In genomic region chr11:3810951-3811350, GRCh38 we compare ENCODE assay signal across 21 cellular contexts. TPM values are rescaled to one million over a fixed set of nuclear protein-coding genes. Genes with fewer than 3 reads are reported as not detected.
DNase-seq lines count a peak whose midpoint lies in the region; ATAC-seq, FAIRE-seq and TF ChIP-seq lines count a peak whose summit lies in the region.
"Had no signal": no experiment of that assay in that cellular context is flagged by ENCODE, and none has a peak within 500 bp of the region (broad histone marks: within the 10 kb centered on the region; RNA-seq: fewer than 3 reads in every experiment).

No MANE protein-coding gene starts in this region.

- peak overlapping the region; percentile 5 for H3K18ac ChIP-seq in trophoblast cell (ENCODE audit: low read length)

- H3K9me3 Mint-ChIP-seq in endodermal cell (no peaks in the 10 kb centered on the region), CD14-positive monocyte (no peaks in the 10 kb centered on the region)
- H3K9me3 Mint-ChIP-seq in activated CD4-positive, alpha-beta memory T cell treated with anti-CD3 and anti-CD28 coated beads for 36 hours, result no peaks in the 10 kb centered on the region

- DNase-seq in EH (ENCODE audit: low read depth), result peak; percentile 41
- no peak for DNase-seq in endodermal cell
- DNase-seq in left ventricle myocardium superior, result peak; percentile 58
- DNase-seq in trophoblast cell, result no peak
- no peak for DNase-seq in activated CD4-positive, alpha-beta memory T cell treated with anti-CD3 and anti-CD28 coated beads for 36 hours
- DNase-seq in HepG2 (ENCODE audit: low spot score), result no peak
- DNase-seq in T-helper 2 cell, result no peak
- no peak for DNase-seq in CD14-positive monocyte (ENCODE audit: low spot score)
- DNase-seq: Caco-2, DMS79, KG1, NCI-H1048, NCI-H146, NCI-H2081 treated with DMSO at 0.1 percent for 48 hours, NCI-H510A, NCI-H774, PC-3 had no signal

- intact Hi-C loops in left ventricle myocardium superior (cut with micrococcal nuclease), result no loop called here
- intact Hi-C loops in activated CD4-positive, alpha-beta memory T cell treated with anti-CD3 and anti-CD28 coated beads for 36 hours (cut with micrococcal nuclease), result no loop called here
- intact Hi-C loops in HepG2 (cut with micrococcal nuclease; ENCODE audit: unreplicated experiment), result no loop called here
- intact Hi-C loops in CD14-positive monocyte (cut with micrococcal nuclease), result no loop called here

- 98 to 100% methylated on average over 4 of the region's 4 CpGs for WGBS in endodermal cell (ENCODE audit: insufficient coverage in 1 of 2, insufficient read length in 1 of 2), 2 experiments
- WGBS in trophoblast cell (ENCODE audit: extremely low coverage, insufficient coverage, insufficient read length), result no CpG with 5 or more reads among the region's 4 CpGs
- 96% methylated on average over 3 of the region's 4 CpGs for WGBS in HepG2 (ENCODE audit: low lambda C conversion rate)

- H3K36me3 Mint-ChIP-seq in endodermal cell (ENCODE audit: low read depth), result peaks cover 7% of the 10 kb centered on the region
- H3K36me3 Mint-ChIP-seq in activated CD4-positive, alpha-beta memory T cell treated with anti-CD3 and anti-CD28 coated beads for 36 hours, result no peaks in the 10 kb centered on the region
- H3K36me3 Mint-ChIP-seq in CD14-positive monocyte, result peaks cover 3 to 6% of the 10 kb centered on the region in 2 donors

- H2BK120ac ChIP-seq in trophoblast cell (ENCODE audit: insufficient read depth, low read length, poor library complexity), result no peak overlapping the region

- H3K79me2 ChIP-seq in trophoblast cell (ENCODE audit: control insufficient read depth, insufficient read depth, low read length, poor library complexity) (peaks cover 4% of the 10 kb centered on the region), HepG2 (ENCODE audit: insufficient read depth, low read length) (no peaks in the 10 kb centered on the region)

- H3K27me3 ChIP-seq in endodermal cell (ENCODE audit: control insufficient read depth, insufficient read depth, low read length, poor library complexity, severe bottlenecking), result no peaks in the 10 kb centered on the region
- no peaks in the 10 kb centered on the region for H3K27me3 ChIP-seq in trophoblast cell (ENCODE audit: insufficient read depth, low read length)
- H3K27me3 ChIP-seq in HepG2 (ENCODE audit: control insufficient read depth in 1 of 2, insufficient read depth in 2 of 2, low read length in 2 of 2), result no peaks in the 10 kb centered on the region; a peak in 1 of 5 replicates
- H3K27me3 ChIP-seq: SJSA1 had no signal

- POLR2A ChIA-PET in activated CD4-positive, alpha-beta memory T cell treated with anti-CD3 and anti-CD28 coated beads for 36 hours (lab: Charles Lee), result interaction anchor here (0.7 to 1.1 kb wide), 3 partner anchors 13 to 43 kb away, joined by 3 read pairs; no protein-coding TSS in a partner anchor
- POLR2A ChIA-PET in HepG2 (lab: Yijun Ruan, JAX), result no interaction called here

- CTCF ChIA-PET in activated CD4-positive, alpha-beta memory T cell treated with anti-CD3 and anti-CD28 coated beads for 36 hours (lab: Charles Lee), result interaction anchor here (1.1 to 5.3 kb wide), 3 partner anchors 25 to 262 kb away, joined by 3 to 40 read pairs (median 3); no protein-coding TSS in a partner anchor
- CTCF ChIA-PET in HepG2 (lab: Yijun Ruan, JAX; ENCODE audit: low intra/inter-chr PET ratio, low total read pairs), result no interaction called here

- no peak for TF ChIP-seq RAD21 in HepG2 (CRISPR knock-in tag; IDR thresholded peaks at IDR 0.05)

- no peak overlapping the region for H2AFZ ChIP-seq in trophoblast cell (ENCODE audit: insufficient read depth, low read length, poor library complexity)
- H2AFZ ChIP-seq in HepG2 (ENCODE audit: low read length), result no peak overlapping the region

- H4K12ac ChIP-seq in trophoblast cell (ENCODE audit: low read depth, low read length), result no peak overlapping the region

- H3K4me1 Mint-ChIP-seq in endodermal cell, result peaks cover 8% of the 10 kb centered on the region
- H3K4me1 Mint-ChIP-seq in activated CD4-positive, alpha-beta memory T cell treated with anti-CD3 and anti-CD28 coated beads for 36 hours (ENCODE audit: low read depth), result peaks cover 14% of the 10 kb centered on the region
- H3K4me1 Mint-ChIP-seq in CD14-positive monocyte, result peaks cover 13% of the 10 kb centered on the region

- H2AK5ac ChIP-seq in trophoblast cell (ENCODE audit: low read length), result peak overlapping the region; percentile 53

- H3K23ac ChIP-seq in trophoblast cell (ENCODE audit: low read length), result no peak overlapping the region

- H2BK5ac ChIP-seq in trophoblast cell (ENCODE audit: low read depth, low read length, poor library complexity), result no peak overlapping the region

- TF ChIP-seq EP300 in HepG2 (IDR thresholded peaks at IDR 0.05; ENCODE audit: low read depth in 2 of 2, low read length in 2 of 2) (no peak), HepG2 (CRISPR knock-in tag; IDR thresholded peaks at IDR 0.05; ENCODE audit: borderline replicate concordance) (no peak)

- H3K27me3 Mint-ChIP-seq in endodermal cell (ENCODE audit: insufficient read depth) (no peaks in the 10 kb centered on the region), CD14-positive monocyte (ENCODE audit: low read depth in 3 of 3) (no peaks in the 10 kb centered on the region)
- no peaks in the 10 kb centered on the region for H3K27me3 Mint-ChIP-seq in activated CD4-positive, alpha-beta memory T cell treated with anti-CD3 and anti-CD28 coated beads for 36 hours

- TF ChIP-seq CTCF in endodermal cell (conservative IDR thresholded peaks at IDR 0.05), result no peak
- no peak for TF ChIP-seq CTCF in HepG2 (CRISPR knock-in tag; IDR thresholded peaks at IDR 0.05)
- TF ChIP-seq CTCF in CD14-positive monocyte (IDR thresholded peaks at IDR 0.05), result no peak

- H3K4me1 ChIP-seq in endodermal cell (ENCODE audit: control insufficient read depth, insufficient read depth, low read length) (no peaks in the 10 kb centered on the region), trophoblast cell (ENCODE audit: control insufficient read depth in 1 of 2, insufficient read depth in 2 of 2, low read length in 2 of 2) (peaks cover 9 to 16% of the 10 kb centered on the region in 2 experiments), HepG2 (ENCODE audit: insufficient read depth, low read length) (peaks cover 19% of the 10 kb centered on the region)

- no peak overlapping the region for H3K4me3 ChIP-seq in endodermal cell (ENCODE audit: low read length)
- no peak overlapping the region for H3K4me3 ChIP-seq in trophoblast cell (ENCODE audit: low read depth, low read length)
- H3K4me3 ChIP-seq in HepG2 (replicated peaks in 1 of 3; ENCODE audit: insufficient read depth in 1 of 3, low read depth in 2 of 3, low read length in 3 of 3), result no peak overlapping the region
- H3K4me3 ChIP-seq: A549, HAP-1, SJSA1 had no signal

- no peak overlapping the region for H2BK12ac ChIP-seq in trophoblast cell (ENCODE audit: low read length)

- H3K9ac ChIP-seq in endodermal cell (ENCODE audit: extremely low read depth, low read length, poor library complexity, severe bottlenecking) (no peak overlapping the region), trophoblast cell (ENCODE audit: low read length) (no peak overlapping the region), HepG2 (ENCODE audit: insufficient read depth, low read depth, low read length) (no peak overlapping the region)

- H4K20me1 ChIP-seq in HepG2 (ENCODE audit: insufficient read depth, low read length), result no peaks in the 10 kb centered on the region

- peak; percentile 73 for ATAC-seq in left ventricle myocardium superior
- no peak for ATAC-seq in HepG2
- ATAC-seq: A549, PC-3 had no signal

- H3K27ac Mint-ChIP-seq in endodermal cell (peak overlapping the region; percentile 6), CD14-positive monocyte (peak overlapping the region in 2 of 7 donors; percentile 18 to 50)
- H3K27ac Mint-ChIP-seq in activated CD4-positive, alpha-beta memory T cell treated with anti-CD3 and anti-CD28 coated beads for 36 hours, result no peak overlapping the region

- no peak for FAIRE-seq in HepG2 (lab: Jason Lieb, UNC)
- FAIRE-seq: A549 had no signal

- no peak overlapping the region for H3K4me2 ChIP-seq in trophoblast cell (ENCODE audit: low read length)
- no peak overlapping the region for H3K4me2 ChIP-seq in HepG2 (ENCODE audit: low read depth, low read length)
- H3K4me2 ChIP-seq: A549 had no signal

- H3K36me3 ChIP-seq in endodermal cell (ENCODE audit: control insufficient read depth, insufficient read depth, low read length) (no peaks in the 10 kb centered on the region), trophoblast cell (ENCODE audit: control insufficient read depth in 1 of 2, insufficient read depth in 2 of 2, low read length in 2 of 2) (peaks cover 3 to 5% of the 10 kb centered on the region in 2 experiments), HepG2 (replicated peaks in 1 of 2; ENCODE audit: control insufficient read depth in 1 of 2, insufficient read depth in 2 of 2, low read length in 2 of 2) (peaks cover 0 to 3% of the 10 kb centered on the region in 2 experiments; a peak in 2 of 5 replicates)
- H3K36me3 ChIP-seq: HAP-1, SJSA1 had no signal

- in situ Hi-C loops in HepG2 (cut with HindIII; ENCODE audit: extremely low pct_ligation_motif_present, low pct_unique_long_range_greater_than_20kb), result no loop called here

- H4K91ac ChIP-seq in trophoblast cell (ENCODE audit: low read depth, low read length), result no peak overlapping the region

- H3K4ac ChIP-seq in trophoblast cell (ENCODE audit: low read depth, low read length), result no peak overlapping the region

- H3K27ac ChIP-seq in endodermal cell (ENCODE audit: low read depth, low read length), result no peak overlapping the region
- no peak overlapping the region for H3K27ac ChIP-seq in trophoblast cell (ENCODE audit: low read depth, low read length)
- H3K27ac ChIP-seq in HepG2 (ENCODE audit: extremely low read length, insufficient read depth, low read length), result no peak overlapping the region
- H3K27ac ChIP-seq: A549, RWPE1, SJSA1 had no signal

- H3K4me3 Mint-ChIP-seq in endodermal cell, result no peak overlapping the region
- H3K4me3 Mint-ChIP-seq in activated CD4-positive, alpha-beta memory T cell treated with anti-CD3 and anti-CD28 coated beads for 36 hours, result no peak overlapping the region
- no peak overlapping the region for H3K4me3 Mint-ChIP-seq in CD14-positive monocyte

- TF ChIP-seq POLR2A in HepG2 (IDR thresholded peaks at IDR 0.05; ENCODE audit: insufficient read depth in 1 of 2, low read depth in 2 of 2, low read length in 2 of 2), result no peak

- H4K8ac ChIP-seq in trophoblast cell (ENCODE audit: low read depth, low read length), result no peak overlapping the region

- H3K14ac ChIP-seq in trophoblast cell (ENCODE audit: low read length), result no peak overlapping the region

- H3K79me1 ChIP-seq in trophoblast cell (ENCODE audit: low read length), result peaks cover 7% of the 10 kb centered on the region

- H3K9me3 ChIP-seq in endodermal cell (ENCODE audit: control insufficient read depth, low read length) (no peaks in the 10 kb centered on the region), trophoblast cell (ENCODE audit: insufficient read depth, low read depth, low read length) (no peaks in the 10 kb centered on the region), HepG2 (ENCODE audit: low read length) (no peaks in the 10 kb centered on the region)
- H3K9me3 ChIP-seq: A549, Caco-2, HAP-1, SJSA1 had no signal

- no TSS peak for BruUV-seq in HepG2 (replicated peaks; lab: Mats Ljungman, UMichigan)

RNA-seq across cellular contexts. Expression of gene PGAP2, which starts 2.6 kb away (rescaled TPM):
- total RNA-seq in endodermal cell, result 10 to 100 TPM; 38.5 to 52.2 TPM
- polyA plus RNA-seq in endodermal cell (2013, experiment 1 of 2), result 28.7 TPM
- polyA plus RNA-seq in endodermal cell (2013, experiment 2 of 2), result 21.7 TPM
- total RNA-seq in left ventricle myocardium superior, result 19.6 TPM
- polyA plus RNA-seq in trophoblast cell (2013), result 24.0 TPM in 2 replicates
- total RNA-seq in activated CD4-positive, alpha-beta memory T cell treated with anti-CD3 and anti-CD28 coated beads for 36 hours, result 10 to 100 TPM; 27.4 to 30.2 TPM
- total RNA-seq in HepG2 (2016; rRNA removed; fragmentation: Illumina TruSeq; extraction: Trizol), result 16.8 and 21.5 TPM in 2 replicates
- total RNA-seq in HepG2 (2016; cell fraction: cytosol; rRNA removed; fragmentation: Illumina TruSeq; extraction: Trizol; ENCODE audit: low read depth), result 20.3 and 25.5 TPM in 2 replicates
- total RNA-seq in HepG2 (2016; cell fraction: insoluble cytoplasmic fraction; rRNA removed; fragmentation: Illumina TruSeq; extraction: Trizol), result 17.1 and 19.6 TPM in 2 replicates
- 36.5 and 42.1 TPM in 2 replicates for total RNA-seq in HepG2 (2016; cell fraction: membrane; rRNA removed; fragmentation: Illumina TruSeq; extraction: Trizol)
- 16.9 and 22.3 TPM in 2 replicates for total RNA-seq in HepG2 (2016; cell fraction: nucleus; rRNA removed; fragmentation: Illumina TruSeq; extraction: Trizol)
- 46.8 and 47.8 TPM in 2 replicates for polyA plus RNA-seq in HepG2 (2011; rRNA removed)
- 34.6 and 41.7 TPM in 2 replicates for polyA plus RNA-seq in HepG2 (2011; cell fraction: cytosol; rRNA removed)
- 70.5 and 72.6 TPM in 2 replicates for polyA plus RNA-seq in HepG2 (2011; cell fraction: nucleus; rRNA removed)
- polyA plus RNA-seq in HepG2 (2012), result 17.5 and 20.8 TPM in 2 replicates
- 42.7 and 51.8 TPM in 2 replicates for polyA plus RNA-seq in HepG2 (2016; cell fraction: cytosol; fragmentation: Illumina TruSeq; extraction: Trizol; ENCODE audit: low read depth)
- 29.8 and 30.5 TPM in 2 replicates for polyA plus RNA-seq in HepG2 (2016; cell fraction: insoluble cytoplasmic fraction; fragmentation: Illumina TruSeq; extraction: Trizol; ENCODE audit: low read depth)
- polyA plus RNA-seq in HepG2 (2016; cell fraction: membrane; fragmentation: Illumina TruSeq; extraction: Trizol; ENCODE audit: low read depth), result 58.5 and 61.9 TPM in 2 replicates
- 62.7 and 64.3 TPM in 2 replicates for polyA plus RNA-seq in HepG2 (2016; cell fraction: nucleus; fragmentation: Illumina TruSeq; extraction: Trizol; ENCODE audit: insufficient read depth, low read depth)
- polyA minus RNA-seq in HepG2 (2011; rRNA and poly(A)+ RNA removed; ENCODE audit: low replicate concordance), result 72.3 and 77.1 TPM in 2 replicates
- polyA minus RNA-seq in HepG2 (2011; cell fraction: cytosol; rRNA and poly(A)+ RNA removed), result 15.6 and 19.4 TPM in 2 replicates
- 9.1 and 11.2 TPM in 2 replicates for polyA minus RNA-seq in HepG2 (2011; cell fraction: nucleus; rRNA and poly(A)+ RNA removed)
- polyA plus RNA-seq in CD14-positive monocyte, result 1 to 10 TPM; 5.8 to 6.8 TPM

RNA-seq across cellular contexts. Expression of gene NUP98, which starts 13.6 kb away (rescaled TPM):
- total RNA-seq in endodermal cell (10 to 100 TPM; 81.6 to 92.6 TPM), left ventricle myocardium superior (40.3 TPM), HepG2 (2016; rRNA removed; fragmentation: Illumina TruSeq; extraction: Trizol) (85.3 and 126 TPM in 2 replicates)
- polyA plus RNA-seq in endodermal cell (2013, experiment 1 of 2), result 78.1 TPM
- 68.1 TPM for polyA plus RNA-seq in endodermal cell (2013, experiment 2 of 2)
- 75.8 and 77.4 TPM in 2 replicates for polyA plus RNA-seq in trophoblast cell (2013)
- 100 to 1,000 TPM in 1 of 2 experiments, 10 to 100 TPM in 1; 90.6 to 104 TPM for total RNA-seq in activated CD4-positive, alpha-beta memory T cell treated with anti-CD3 and anti-CD28 coated beads for 36 hours
- 43.1 and 51.6 TPM in 2 replicates for total RNA-seq in HepG2 (2016; cell fraction: cytosol; rRNA removed; fragmentation: Illumina TruSeq; extraction: Trizol; ENCODE audit: low read depth)
- total RNA-seq in HepG2 (2016; cell fraction: insoluble cytoplasmic fraction; rRNA removed; fragmentation: Illumina TruSeq; extraction: Trizol), result 89.3 and 123 TPM in 2 replicates
- 26.3 and 32.0 TPM in 2 replicates for total RNA-seq in HepG2 (2016; cell fraction: membrane; rRNA removed; fragmentation: Illumina TruSeq; extraction: Trizol)
- total RNA-seq in HepG2 (2016; cell fraction: nucleus; rRNA removed; fragmentation: Illumina TruSeq; extraction: Trizol), result 76.7 and 93.4 TPM in 2 replicates
- polyA plus RNA-seq in HepG2 (2011; rRNA removed) (73.6 and 76.6 TPM in 2 replicates), CD14-positive monocyte (10 to 100 TPM; 19.6 to 28.5 TPM)
- polyA plus RNA-seq in HepG2 (2011; cell fraction: cytosol; rRNA removed), result 69.6 and 79.5 TPM in 2 replicates
- 104 and 106 TPM in 2 replicates for polyA plus RNA-seq in HepG2 (2011; cell fraction: nucleus; rRNA removed)
- polyA plus RNA-seq in HepG2 (2012), result 30.9 and 40.3 TPM in 2 replicates
- polyA plus RNA-seq in HepG2 (2016; cell fraction: cytosol; fragmentation: Illumina TruSeq; extraction: Trizol; ENCODE audit: low read depth), result 3.7 and 4.0 TPM in 2 replicates
- 75.4 and 87.3 TPM in 2 replicates for polyA plus RNA-seq in HepG2 (2016; cell fraction: insoluble cytoplasmic fraction; fragmentation: Illumina TruSeq; extraction: Trizol; ENCODE audit: low read depth)
- 7.2 and 10.0 TPM in 2 replicates for polyA plus RNA-seq in HepG2 (2016; cell fraction: membrane; fragmentation: Illumina TruSeq; extraction: Trizol; ENCODE audit: low read depth)
- polyA plus RNA-seq in HepG2 (2016; cell fraction: nucleus; fragmentation: Illumina TruSeq; extraction: Trizol; ENCODE audit: insufficient read depth, low read depth), result 69.6 and 70.2 TPM in 2 replicates
- 297 and 701 TPM in 2 replicates for polyA minus RNA-seq in HepG2 (2011; rRNA and poly(A)+ RNA removed; ENCODE audit: low replicate concordance)
- 83.2 and 92.9 TPM in 2 replicates for polyA minus RNA-seq in HepG2 (2011; cell fraction: cytosol; rRNA and poly(A)+ RNA removed)
- 87.9 and 109 TPM in 2 replicates for polyA minus RNA-seq in HepG2 (2011; cell fraction: nucleus; rRNA and poly(A)+ RNA removed)

RNA-seq across cellular contexts. Expression of gene RHOG, which starts 29.8 kb away (rescaled TPM):
- 10 to 100 TPM; 25.5 to 27.6 TPM for total RNA-seq in endodermal cell
- polyA plus RNA-seq in endodermal cell (2013, experiment 1 of 2), result 28.0 TPM
- polyA plus RNA-seq in endodermal cell (2013, experiment 2 of 2), result 27.2 TPM
- 18.6 TPM for total RNA-seq in left ventricle myocardium superior
- 48.3 and 53.7 TPM in 2 replicates for polyA plus RNA-seq in trophoblast cell (2013)
- 100 to 1,000 TPM; 181 to 186 TPM for total RNA-seq in activated CD4-positive, alpha-beta memory T cell treated with anti-CD3 and anti-CD28 coated beads for 36 hours
- total RNA-seq in HepG2 (2016; rRNA removed; fragmentation: Illumina TruSeq; extraction: Trizol), result 7.7 TPM in 2 replicates
- 2.6 and 3.6 TPM in 2 replicates for total RNA-seq in HepG2 (2016; cell fraction: cytosol; rRNA removed; fragmentation: Illumina TruSeq; extraction: Trizol; ENCODE audit: low read depth)
- 5.8 and 6.8 TPM in 2 replicates for total RNA-seq in HepG2 (2016; cell fraction: insoluble cytoplasmic fraction; rRNA removed; fragmentation: Illumina TruSeq; extraction: Trizol)
- 5.8 and 7.4 TPM in 2 replicates for total RNA-seq in HepG2 (2016; cell fraction: membrane; rRNA removed; fragmentation: Illumina TruSeq; extraction: Trizol)
- 5.9 and 6.2 TPM in 2 replicates for total RNA-seq in HepG2 (2016; cell fraction: nucleus; rRNA removed; fragmentation: Illumina TruSeq; extraction: Trizol)
- polyA plus RNA-seq in HepG2 (2011; rRNA removed), result 23.4 and 27.1 TPM in 2 replicates
- polyA plus RNA-seq in HepG2 (2011; cell fraction: cytosol; rRNA removed), result 28.2 and 39.4 TPM in 2 replicates
- polyA plus RNA-seq in HepG2 (2011; cell fraction: nucleus; rRNA removed), result 16.2 and 18.8 TPM in 2 replicates
- polyA plus RNA-seq in HepG2 (2012), result 15.8 and 27.4 TPM in 2 replicates
- 9.6 and 10.7 TPM in 2 replicates for polyA plus RNA-seq in HepG2 (2016; cell fraction: cytosol; fragmentation: Illumina TruSeq; extraction: Trizol; ENCODE audit: low read depth)
- 21.0 and 25.0 TPM in 2 replicates for polyA plus RNA-seq in HepG2 (2016; cell fraction: insoluble cytoplasmic fraction; fragmentation: Illumina TruSeq; extraction: Trizol; ENCODE audit: low read depth)
- 18.5 and 19.3 TPM in 2 replicates for polyA plus RNA-seq in HepG2 (2016; cell fraction: membrane; fragmentation: Illumina TruSeq; extraction: Trizol; ENCODE audit: low read depth)
- polyA plus RNA-seq in HepG2 (2016; cell fraction: nucleus; fragmentation: Illumina TruSeq; extraction: Trizol; ENCODE audit: insufficient read depth, low read depth), result 22.3 and 26.4 TPM in 2 replicates
- 83.5 and 114 TPM in 2 replicates for polyA minus RNA-seq in HepG2 (2011; rRNA and poly(A)+ RNA removed; ENCODE audit: low replicate concordance)
- 21.8 and 27.6 TPM in 2 replicates for polyA minus RNA-seq in HepG2 (2011; cell fraction: cytosol; rRNA and poly(A)+ RNA removed)
- polyA minus RNA-seq in HepG2 (2011; cell fraction: nucleus; rRNA and poly(A)+ RNA removed), result 11.5 and 17.4 TPM in 2 replicates
- 100 to 1,000 TPM; 315 to 458 TPM for polyA plus RNA-seq in CD14-positive monocyte

RNA-seq across cellular contexts. Expression of gene STIM1, which starts 44.5 kb away (rescaled TPM):
- total RNA-seq in endodermal cell (10 to 100 TPM; 20.9 to 27.9 TPM), left ventricle myocardium superior (17.0 TPM), HepG2 (2016; rRNA removed; fragmentation: Illumina TruSeq; extraction: Trizol) (16.3 and 19.2 TPM in 2 replicates)
- 22.2 TPM for polyA plus RNA-seq in endodermal cell (2013, experiment 1 of 2)
- polyA plus RNA-seq in endodermal cell (2013, experiment 2 of 2), result 20.2 TPM
- polyA plus RNA-seq in trophoblast cell (2013), result 17.6 and 18.0 TPM in 2 replicates
- total RNA-seq in activated CD4-positive, alpha-beta memory T cell treated with anti-CD3 and anti-CD28 coated beads for 36 hours, result 10 to 100 TPM; 55.9 to 61.1 TPM
- total RNA-seq in HepG2 (2016; cell fraction: cytosol; rRNA removed; fragmentation: Illumina TruSeq; extraction: Trizol; ENCODE audit: low read depth), result 4.1 and 5.8 TPM in 2 replicates
- total RNA-seq in HepG2 (2016; cell fraction: insoluble cytoplasmic fraction; rRNA removed; fragmentation: Illumina TruSeq; extraction: Trizol), result 10.3 and 20.0 TPM in 2 replicates
- total RNA-seq in HepG2 (2016; cell fraction: membrane; rRNA removed; fragmentation: Illumina TruSeq; extraction: Trizol), result 9.1 and 11.2 TPM in 2 replicates
- 32.4 and 32.5 TPM in 2 replicates for total RNA-seq in HepG2 (2016; cell fraction: nucleus; rRNA removed; fragmentation: Illumina TruSeq; extraction: Trizol)
- polyA plus RNA-seq in HepG2 (2011; rRNA removed) (28.5 and 33.3 TPM in 2 replicates), CD14-positive monocyte (10 to 100 TPM; 14.0 to 21.0 TPM)
- polyA plus RNA-seq in HepG2 (2011; cell fraction: cytosol; rRNA removed), result 25.0 and 31.9 TPM in 2 replicates
- polyA plus RNA-seq in HepG2 (2011; cell fraction: nucleus; rRNA removed), result 53.3 and 57.1 TPM in 2 replicates
- 41.4 and 42.4 TPM in 2 replicates for polyA plus RNA-seq in HepG2 (2012)
- polyA plus RNA-seq in HepG2 (2016; cell fraction: cytosol; fragmentation: Illumina TruSeq; extraction: Trizol; ENCODE audit: low read depth), result 2.6 TPM in 2 replicates
- 10.3 and 12.6 TPM in 2 replicates for polyA plus RNA-seq in HepG2 (2016; cell fraction: insoluble cytoplasmic fraction; fragmentation: Illumina TruSeq; extraction: Trizol; ENCODE audit: low read depth)
- 7.0 and 7.4 TPM in 2 replicates for polyA plus RNA-seq in HepG2 (2016; cell fraction: membrane; fragmentation: Illumina TruSeq; extraction: Trizol; ENCODE audit: low read depth)
- 37.7 and 37.8 TPM in 2 replicates for polyA plus RNA-seq in HepG2 (2016; cell fraction: nucleus; fragmentation: Illumina TruSeq; extraction: Trizol; ENCODE audit: insufficient read depth, low read depth)
- polyA minus RNA-seq in HepG2 (2011; rRNA and poly(A)+ RNA removed; ENCODE audit: low replicate concordance), result 46.4 and 107 TPM in 2 replicates
- polyA minus RNA-seq in HepG2 (2011; cell fraction: cytosol; rRNA and poly(A)+ RNA removed), result 35.8 and 57.5 TPM in 2 replicates
- 43.4 and 64.5 TPM in 2 replicates for polyA minus RNA-seq in HepG2 (2011; cell fraction: nucleus; rRNA and poly(A)+ RNA removed)

Comparison
In these comparisons a context has a peak if more than half of its experiments do, and no peak if none do; other contexts are left out.
1. DNase-seq: peak in EH (single experiment) and left ventricle myocardium superior (single experiment); none in endodermal cell (single experiment), trophoblast cell (0 of 2), activated CD4-positive, alpha-beta memory T cell treated with anti-CD3 and anti-CD28 coated beads for 36 hours (single experiment), HepG2 (single experiment), T-helper 2 cell (0 of 5) and CD14-positive monocyte (single experiment).